Comparison of ENCODE assay signal across 2 cellular contexts in the genomic region with DNA sequence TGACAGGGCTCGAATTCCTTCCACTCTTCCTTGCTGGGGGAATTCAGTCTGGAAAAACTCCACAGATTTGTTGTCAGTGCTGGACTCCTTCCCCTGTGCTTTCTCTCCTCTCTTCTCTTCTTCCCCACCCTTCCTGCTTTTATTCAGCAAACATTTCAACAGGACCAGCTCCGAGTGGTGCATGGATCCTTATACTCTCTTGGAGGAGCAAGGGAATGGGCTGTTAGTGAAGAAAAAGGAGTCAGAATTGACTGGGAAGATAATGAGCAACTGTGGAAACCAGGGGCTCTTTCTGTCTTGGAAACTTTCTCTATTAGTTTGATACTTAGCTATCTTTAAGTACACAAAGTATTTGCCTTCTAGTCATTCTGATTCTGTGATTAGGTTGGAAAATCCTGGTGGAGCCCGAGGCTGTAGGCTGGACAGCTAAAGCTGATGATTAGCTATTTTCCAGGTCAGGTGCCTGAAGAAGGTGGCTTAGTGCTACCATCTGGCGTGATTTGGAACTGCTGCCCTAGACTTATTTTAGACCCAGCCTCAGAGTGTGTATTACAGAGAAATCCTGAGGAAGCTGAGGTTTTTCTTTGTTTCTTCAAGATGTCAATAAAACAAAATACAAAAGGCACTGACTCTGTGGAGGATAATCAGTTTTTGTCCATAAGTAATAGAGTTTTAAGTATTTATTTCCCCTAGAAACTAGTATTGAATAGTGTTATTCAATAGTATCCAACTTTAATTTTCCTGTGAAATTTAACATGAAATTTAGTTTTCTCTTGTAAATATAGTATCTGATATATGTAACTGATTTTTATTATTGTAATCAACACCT.
TF ChIP-seq lines count a peak whose summit lies in the region.

No MANE protein-coding gene starts in this region.

TF ChIP-seq in Ishikawa, 13 proteins besides CTCF, POLR2A, EP300 and RAD21:
- TF ChIP-seq, protein P1, sequence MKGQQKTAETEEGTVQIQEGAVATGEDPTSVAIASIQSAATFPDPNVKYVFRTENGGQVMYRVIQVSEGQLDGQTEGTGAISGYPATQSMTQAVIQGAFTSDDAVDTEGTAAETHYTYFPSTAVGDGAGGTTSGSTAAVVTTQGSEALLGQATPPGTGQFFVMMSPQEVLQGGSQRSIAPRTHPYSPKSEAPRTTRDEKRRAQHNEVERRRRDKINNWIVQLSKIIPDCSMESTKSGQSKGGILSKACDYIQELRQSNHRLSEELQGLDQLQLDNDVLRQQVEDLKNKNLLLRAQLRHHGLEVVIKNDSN (IDR thresholded peaks at IDR 0.05), result no peak
- TF ChIP-seq TEAD4 (IDR thresholded peaks at IDR 0.05) (no peak), FOXM1 (IDR thresholded peaks at IDR 0.05; ENCODE audit: borderline replicate concordance, low read depth) (no peak), ZBTB7A (IDR thresholded peaks at IDR 0.05; ENCODE audit: low read depth) (no peak), YY1 (IDR thresholded peaks at IDR 0.05; ENCODE audit: low read depth) (no peak), EGR1 (IDR thresholded peaks at IDR 0.05) (no peak), CEBPB (IDR thresholded peaks at IDR 0.05) (no peak), TAF1 (IDR thresholded peaks at IDR 0.05; ENCODE audit: low read depth) (no peak), CREB1 (IDR thresholded peaks at IDR 0.05; ENCODE audit: low read depth) (no peak), TCF12 (IDR thresholded peaks at IDR 0.05; ENCODE audit: low read depth) (no peak), NFIC (IDR thresholded peaks at IDR 0.05) (no peak)
- TF ChIP-seq, protein P2, sequence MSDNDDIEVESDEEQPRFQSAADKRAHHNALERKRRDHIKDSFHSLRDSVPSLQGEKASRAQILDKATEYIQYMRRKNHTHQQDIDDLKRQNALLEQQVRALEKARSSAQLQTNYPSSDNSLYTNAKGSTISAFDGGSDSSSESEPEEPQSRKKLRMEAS (IDR thresholded peaks at IDR 0.05), result no peak
- TF ChIP-seq, protein P3, sequence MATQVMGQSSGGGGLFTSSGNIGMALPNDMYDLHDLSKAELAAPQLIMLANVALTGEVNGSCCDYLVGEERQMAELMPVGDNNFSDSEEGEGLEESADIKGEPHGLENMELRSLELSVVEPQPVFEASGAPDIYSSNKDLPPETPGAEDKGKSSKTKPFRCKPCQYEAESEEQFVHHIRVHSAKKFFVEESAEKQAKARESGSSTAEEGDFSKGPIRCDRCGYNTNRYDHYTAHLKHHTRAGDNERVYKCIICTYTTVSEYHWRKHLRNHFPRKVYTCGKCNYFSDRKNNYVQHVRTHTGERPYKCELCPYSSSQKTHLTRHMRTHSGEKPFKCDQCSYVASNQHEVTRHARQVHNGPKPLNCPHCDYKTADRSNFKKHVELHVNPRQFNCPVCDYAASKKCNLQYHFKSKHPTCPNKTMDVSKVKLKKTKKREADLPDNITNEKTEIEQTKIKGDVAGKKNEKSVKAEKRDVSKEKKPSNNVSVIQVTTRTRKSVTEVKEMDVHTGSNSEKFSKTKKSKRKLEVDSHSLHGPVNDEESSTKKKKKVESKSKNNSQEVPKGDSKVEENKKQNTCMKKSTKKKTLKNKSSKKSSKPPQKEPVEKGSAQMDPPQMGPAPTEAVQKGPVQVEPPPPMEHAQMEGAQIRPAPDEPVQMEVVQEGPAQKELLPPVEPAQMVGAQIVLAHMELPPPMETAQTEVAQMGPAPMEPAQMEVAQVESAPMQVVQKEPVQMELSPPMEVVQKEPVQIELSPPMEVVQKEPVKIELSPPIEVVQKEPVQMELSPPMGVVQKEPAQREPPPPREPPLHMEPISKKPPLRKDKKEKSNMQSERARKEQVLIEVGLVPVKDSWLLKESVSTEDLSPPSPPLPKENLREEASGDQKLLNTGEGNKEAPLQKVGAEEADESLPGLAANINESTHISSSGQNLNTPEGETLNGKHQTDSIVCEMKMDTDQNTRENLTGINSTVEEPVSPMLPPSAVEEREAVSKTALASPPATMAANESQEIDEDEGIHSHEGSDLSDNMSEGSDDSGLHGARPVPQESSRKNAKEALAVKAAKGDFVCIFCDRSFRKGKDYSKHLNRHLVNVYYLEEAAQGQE (IDR thresholded peaks at IDR 0.05; ENCODE audit: low read depth), result no peak

TF ChIP-seq in H1, 55 proteins besides CTCF, POLR2A, EP300 and RAD21 (continued from another document):
- 0 out of 2 replicates have a peak, but pooled peaks have one; percentile 6 for TF ChIP-seq MAFK (IDR thresholded peaks at IDR 0.05; ENCODE audit: low read depth, low read length)
